Comparison of ENCODE assay signal across 1 cellular context in genomic region chr9:137665226-137665625, GRCh38.
TF ChIP-seq lines count a peak whose summit lies in the region.

No MANE protein-coding gene starts in this region.

TF ChIP-seq in GM23338, 12 proteins besides CTCF, POLR2A, EP300 and RAD21 (continued from another document):
- TF ChIP-seq REST (IDR thresholded peaks at IDR 0.05; ENCODE audit: unreplicated experiment): no peak
- TF ChIP-seq ZNF331 (CRISPR knock-in tag; IDR thresholded peaks at IDR 0.05; ENCODE audit: low read depth): no peak
